8 cellular contexts compared by ENCODE assay signal in the genomic region with DNA sequence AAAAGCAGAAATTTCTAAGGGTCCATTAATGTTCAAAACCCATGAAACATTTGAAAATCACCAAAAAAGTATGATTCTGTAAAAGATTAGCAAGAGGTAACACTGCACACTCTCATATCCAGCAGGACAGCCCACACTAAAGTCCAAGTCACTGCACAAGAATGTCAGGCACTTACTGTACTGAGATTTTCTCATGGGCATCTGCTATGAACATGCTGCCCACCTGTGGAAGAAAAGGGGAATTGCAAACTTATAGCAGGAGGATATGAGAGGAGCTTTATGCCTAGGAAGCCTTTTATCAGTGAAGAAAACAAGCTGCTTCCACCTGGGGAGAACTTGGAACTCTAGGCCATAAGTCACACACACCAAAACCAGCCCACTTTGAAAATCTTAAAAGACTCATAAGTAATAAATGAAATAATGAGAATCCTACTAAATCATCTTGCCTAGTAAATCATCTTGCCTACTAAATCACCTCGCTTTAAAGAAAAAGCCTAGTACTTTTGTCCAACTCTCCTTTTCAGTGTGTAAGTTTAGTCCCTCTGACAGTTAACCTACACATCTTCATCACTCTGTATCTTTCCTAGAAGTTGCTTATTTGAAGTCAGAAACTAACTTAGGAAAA. TPM values are rescaled to one million over a fixed set of nuclear protein-coding genes. Genes with fewer than 3 reads are reported as not detected.
DNase-seq lines count a peak whose midpoint lies in the region; ATAC-seq and TF ChIP-seq lines count a peak whose summit lies in the region.

No MANE protein-coding gene starts in this region.

- no peaks in the 10 kb centered on the region for H4K20me1 ChIP-seq in PC-9 (ENCODE audit: insufficient read depth)

- no peak overlapping the region for H3K4me2 ChIP-seq in PC-9

- TF ChIP-seq RAD21 in Ishikawa (IDR thresholded peaks at IDR 0.05; ENCODE audit: low read depth), result peak; percentile 100

- intact Hi-C loops in A673 (cut with micrococcal nuclease; ENCODE audit: unreplicated experiment), result loop anchor here (1.0 to 10.0 kb wide), 4 partner anchors 55 to 795 kb away; no protein-coding TSS in a partner anchor
- intact Hi-C loops in PC-9 (cut with micrococcal nuclease; ENCODE audit: unreplicated experiment), result loop anchor here (1.0 to 2.0 kb wide), 3 partner anchors 121 to 795 kb away; no protein-coding TSS in a partner anchor
- intact Hi-C loops in adrenal gland (cut with DNase I), result loop anchor here (1.0 to 5.0 kb wide), 4 partner anchors 121 to 169 kb away; a partner anchor contains a TSS
- intact Hi-C loops in left ventricle myocardium inferior (cut with micrococcal nuclease), result loop anchor here (10.0 kb wide), 1 partner anchor 165 kb away; a partner anchor contains a TSS

- no peak overlapping the region for H3K27ac ChIP-seq in A673 (ENCODE audit: low read depth, low read length, poor library complexity, severe bottlenecking)
- no peak overlapping the region for H3K27ac ChIP-seq in PC-9
- H3K27ac ChIP-seq in adrenal gland, result no peak overlapping the region
- H3K27ac ChIP-seq in left ventricle myocardium inferior (replicated peaks), result no peak overlapping the region

- H3K36me3 ChIP-seq in A673 (ENCODE audit: insufficient read depth, low read length, poor library complexity, severe bottlenecking) (no peaks in the 10 kb centered on the region), PC-9 (ENCODE audit: low read depth) (no peaks in the 10 kb centered on the region), adrenal gland (replicated peaks in 1 of 2) (peaks cover 0 to 19% of the 10 kb centered on the region in 2 donors), left ventricle myocardium inferior (peaks cover 51% of the 10 kb centered on the region)

- no peaks in the 10 kb centered on the region for H3F3A ChIP-seq in PC-9 (ENCODE audit: insufficient read depth, low read depth)

- BruUV-seq in A673 (replicated peaks; lab: Mats Ljungman, UMichigan) (no TSS peak), PC-9 (replicated peaks; lab: Mats Ljungman, UMichigan) (no TSS peak)

- no peaks in the 10 kb centered on the region for H3K27me3 ChIP-seq in A673 (replicated peaks; ENCODE audit: insufficient read depth, low read depth, low read length, poor library complexity)
- H3K27me3 ChIP-seq in PC-9 (ENCODE audit: insufficient read depth, low read depth), result no peaks in the 10 kb centered on the region
- no peaks in the 10 kb centered on the region for H3K27me3 ChIP-seq in adrenal gland
- no peaks in the 10 kb centered on the region for H3K27me3 ChIP-seq in left ventricle myocardium inferior (ENCODE audit: low read depth)

- no peak for ATAC-seq in GM18505 (IDR thresholded peaks at IDR 0.05; ENCODE audit: unreplicated experiment)

- TF ChIP-seq EP300 in Ishikawa (IDR thresholded peaks at IDR 0.05; ENCODE audit: borderline replicate concordance), result no peak

- CTCF ChIA-PET in A673 (lab: Charles Lee) (interaction anchor here (0.6 to 4.1 kb wide), 12 partner anchors 13 to 173 kb away, joined by 3 to 71 read pairs (median 4); a partner anchor contains a TSS), PC-9 (lab: Charles Lee) (interaction anchor here (0.6 to 1.7 kb wide), 7 partner anchors 63 to 407 kb away, joined by 3 to 14 read pairs (median 5); no protein-coding TSS in a partner anchor)

- no peak overlapping the region for H2AFZ ChIP-seq in PC-9

- H3K4me1 ChIP-seq in A673 (ENCODE audit: insufficient read depth, low read length, poor library complexity, severe bottlenecking), result no peaks in the 10 kb centered on the region
- peaks cover 4% of the 10 kb centered on the region; the same call in 1 of the 2 replicates for H3K4me1 ChIP-seq in PC-9 (replicated peaks; ENCODE audit: insufficient read depth)
- H3K4me1 ChIP-seq in adrenal gland (replicated peaks in 1 of 2), result peaks cover 13 to 18% of the 10 kb centered on the region in 2 donors
- peaks cover 5% of the 10 kb centered on the region for H3K4me1 ChIP-seq in left ventricle myocardium inferior

- no peaks in the 10 kb centered on the region for H3K9me3 ChIP-seq in A673 (ENCODE audit: low read depth, low read length, poor library complexity, severe bottlenecking)
- H3K9me3 ChIP-seq in PC-9 (ENCODE audit: insufficient read depth, low read depth), result no peaks in the 10 kb centered on the region
- no peaks in the 10 kb centered on the region for H3K9me3 ChIP-seq in adrenal gland (replicated peaks in 1 of 3)
- no peaks in the 10 kb centered on the region for H3K9me3 ChIP-seq in left ventricle myocardium inferior (replicated peaks)

- H3K9me2 ChIP-seq in PC-9 (ENCODE audit: insufficient read depth), result no peaks in the 10 kb centered on the region

- no peak overlapping the region for H3K4me3 ChIP-seq in A673 (ENCODE audit: low read depth, low read length, poor library complexity, severe bottlenecking)
- no peak overlapping the region for H3K4me3 ChIP-seq in PC-9
- H3K4me3 ChIP-seq in adrenal gland, result no peak overlapping the region
- no peak overlapping the region for H3K4me3 ChIP-seq in left ventricle myocardium inferior

- WGBS in adrenal gland, 4 donors, result 95 to 100% (median 97%) methylated on average over 1 of the region's 1 CpG

- POLR2A ChIA-PET in A673 (lab: Charles Lee; ENCODE audit: low non-redundant PET), result no interaction called here
- POLR2A ChIA-PET in PC-9 (lab: Charles Lee; ENCODE audit: unreplicated experiment), result no interaction called here

- TF ChIP-seq CTCF in A673 (conservative IDR thresholded peaks at IDR 0.05; ENCODE audit: low read depth, low read length) (peak; percentile 89), PC-9 (conservative IDR thresholded peaks at IDR 0.05) (peak; percentile 83), adrenal gland (IDR thresholded peaks at IDR 0.05) (peak; percentile 78 to 98 (median 97)), left ventricle myocardium inferior (IDR thresholded peaks at IDR 0.05; ENCODE audit: borderline replicate concordance) (peak; percentile 90)

- H3K79me2 ChIP-seq in PC-9 (ENCODE audit: low read depth), result no peaks in the 10 kb centered on the region

- DNase-seq in A673 (ENCODE audit: low spot score), result peak; percentile 88
- peak; percentile 82 for DNase-seq in GM04504 (ENCODE audit: low read depth)
- DNase-seq in PC-9, result peak; percentile 40 to 76
- DNase-seq in adrenal gland, result peak; percentile 59 to 85 (median 71)
- no peak for DNase-seq in left ventricle myocardium inferior
- DNase-seq in putamen (ENCODE audit: low spot score), result peak; percentile 65

- TF ChIP-seq POLR2A in adrenal gland (IDR thresholded peaks at IDR 0.05) (no peak), GM18505 (IDR thresholded peaks at IDR 0.05; ENCODE audit: borderline replicate concordance, extremely low read depth, insufficient read depth, insufficient read length) (no peak)

TF ChIP-seq in Ishikawa, 13 proteins besides CTCF, POLR2A, EP300 and RAD21:
- peak; percentile 93 for TF ChIP-seq TEAD4 (IDR thresholded peaks at IDR 0.05)
- no peak for TF ChIP-seq ZBTB7A (IDR thresholded peaks at IDR 0.05; ENCODE audit: low read depth)
- TF ChIP-seq YY1 (IDR thresholded peaks at IDR 0.05; ENCODE audit: low read depth), result no peak

RNA-seq across cellular contexts. Expression of a gene that starts 46.1 kb away (rescaled TPM):
- 17.8 and 19.7 TPM in 2 replicates for total RNA-seq in A673 (2021)
- 12.0 and 12.8 TPM in 2 replicates for total RNA-seq in PC-9 (2021)
- total RNA-seq in adrenal gland, result 10 to 100 TPM; 13.9 to 29.7 (median 22.1) TPM
- 10 to 100 TPM; 13.9 to 23.1 (median 16.7) TPM for polyA plus RNA-seq in adrenal gland
- 58.9 TPM for total RNA-seq in left ventricle myocardium inferior

RNA-seq across cellular contexts. Expression of a gene that starts 55.2 kb away (rescaled TPM):
- total RNA-seq in A673 (2021) (12.6 and 15.7 TPM in 2 replicates), PC-9 (2021) (12.5 and 16.9 TPM in 2 replicates), adrenal gland (10 to 100 TPM; 20.1 to 46.0 (median 27.3) TPM), left ventricle myocardium inferior (9.3 TPM)
- polyA plus RNA-seq in adrenal gland, result 10 to 100 TPM in 1 of 3 donors, 1 to 10 TPM in 2; 4.5 to 13.0 (median 9.5) TPM
